In the genomic region with DNA sequence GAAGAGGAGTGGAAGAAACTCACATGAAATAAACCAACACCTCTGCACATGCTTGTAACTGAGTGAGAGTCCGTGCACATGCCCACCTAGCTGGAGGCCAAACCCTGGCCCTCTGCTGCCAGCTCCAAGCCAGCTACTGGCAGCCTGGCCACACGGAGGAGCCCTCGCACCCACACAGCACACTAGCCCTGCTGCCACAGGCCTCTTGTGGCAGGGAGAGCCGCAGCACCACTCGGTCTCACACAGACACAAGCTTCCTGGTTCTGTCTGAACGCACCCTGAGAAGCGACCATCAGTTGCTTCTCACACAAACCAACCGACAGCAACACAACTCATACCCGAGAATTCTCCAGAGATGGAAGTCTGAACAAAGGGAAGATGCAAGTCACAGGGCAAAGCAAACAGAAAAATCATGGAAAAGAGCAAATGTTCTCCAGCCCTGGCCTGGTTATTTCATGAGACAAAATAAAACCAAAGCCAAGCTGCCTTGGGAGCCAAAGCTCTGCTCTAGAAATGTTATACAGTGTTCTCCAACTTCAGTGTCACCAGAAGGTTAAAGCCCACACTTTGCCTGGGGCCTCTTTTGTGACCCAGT, we compare ENCODE assay signal across 8 cellular contexts.
DNase-seq lines count a peak whose midpoint lies in the region; ATAC-seq lines count a peak whose summit lies in the region.

No MANE protein-coding gene starts in this region.

- ATAC-seq in GM21447 (IDR thresholded peaks at IDR 0.05; ENCODE audit: unreplicated experiment) (peak; percentile 89), HG02610 (IDR thresholded peaks at IDR 0.05; ENCODE audit: unreplicated experiment) (no peak)

- DNase-seq in Daoy (ENCODE audit: low read depth) (peak; percentile 76), HuH-7 (ENCODE audit: low spot score) (peak; percentile 57), T follicular helper cell (ENCODE audit: low read depth) (peak; percentile 42), amniotic stem cell (lab: John Stamatoyannopoulos, UW) (peak; percentile 0), iPS-NIHi11 (ENCODE audit: low spot score) (peak; percentile 86)
- peak in 2 of 3 experiments; percentile 45 to 62 for DNase-seq in stimulated activated CD4-positive, alpha-beta T cell treated with anti-CD3 and anti-CD28 coated beads, TNF-alpha, amount 100 ng/mL, for 24 hours (ENCODE audit: low read depth in 3 of 3)

Comparison
In these comparisons a context has a peak if more than half of its experiments do, and no peak if none do; other contexts are left out.
1. DNase-seq: peak in every context shown above with its lines; median percentile 86 in iPS-NIHi11; 76 in Daoy; 57 in HuH-7; 54 in stimulated activated CD4-positive, alpha-beta T cell treated with anti-CD3 and anti-CD28 coated beads, TNF-alpha, amount 100 ng/mL, for 24 hours; 42 in T follicular helper cell; 0 in amniotic stem cell.